In genomic region chr5:151663617-151664322, GRCh38 we compare ENCODE assay signal across 9 cellular contexts. TPM values are rescaled to one million over a fixed set of nuclear protein-coding genes. Genes with fewer than 3 reads are reported as not detected.
DNase-seq lines count a peak whose midpoint lies in the region; ATAC-seq, FAIRE-seq and TF ChIP-seq lines count a peak whose summit lies in the region.
"Had no signal": no experiment of that assay in that cellular context is flagged by ENCODE, and none has a peak within 500 bp of the region (broad histone marks: within the 10 kb centered on the region; RNA-seq: fewer than 3 reads in every experiment).

No MANE protein-coding gene starts in this region.

- DNase-seq in GM19239 (ENCODE audit: insufficient read length, low spot score) (no peak), SIG-M5 (lab: John Stamatoyannopoulos, UW) (peak; percentile 36), fibroblast of villous mesenchyme (ENCODE audit: low read depth) (peak; percentile 44), activated T-cell treated with anti-CD3 and anti-CD28 coated beads for 4 hours (no peak), T-cell (no peak)
- DNase-seq in activated naive CD4-positive, alpha-beta T cell (lab: John Stamatoyannopoulos, UW) = no peak

- peak; percentile 18 for FAIRE-seq in GM19239 (lab: Jason Lieb, UNC)

- H3K9me3 Mint-ChIP-seq in T-cell = no peaks in the 10 kb centered on the region

- no peak overlapping the region for H3K4me3 ChIP-seq in fibroblast of villous mesenchyme (ENCODE audit: low read depth, low read length)
- H3K4me3 ChIP-seq in skeletal muscle tissue (ENCODE audit: low read length in 3 of 3) = peak overlapping the region; percentile 19 to 61 (median 58)

- H3K36me3 Mint-ChIP-seq in T-cell = no peaks in the 10 kb centered on the region

- H3K27ac Mint-ChIP-seq in T-cell = no peak overlapping the region

- POLR2A ChIA-PET in T-cell (lab: Charles Lee) = interaction anchor here in 1 of 2 donors (0.6 kb wide), 1 partner anchor 30 kb away, joined by 3 read pairs; no protein-coding TSS in a partner anchor

- ATAC-seq in GM21619 (IDR thresholded peaks at IDR 0.05; ENCODE audit: unreplicated experiment) (no peak), T-cell (replicated peaks in 1 of 4) (no peak)

- no peak for TF ChIP-seq CTCF in fibroblast of villous mesenchyme (IDR thresholded peaks at IDR 0.05; ENCODE audit: insufficient read depth, low read depth, low read length)

- no peaks in the 10 kb centered on the region for H3K27me3 ChIP-seq in skeletal muscle tissue (ENCODE audit: control insufficient read depth in 3 of 3, insufficient read depth in 3 of 3, low read length in 3 of 3)

- H3K27me3 Mint-ChIP-seq in T-cell = peaks cover 0 to 5% of the 10 kb centered on the region in 2 donors

- peaks cover 44 to 47% (median 45%) of the 10 kb centered on the region in 3 donors for H3K4me1 ChIP-seq in skeletal muscle tissue (ENCODE audit: control insufficient read depth in 3 of 3, insufficient read depth in 3 of 3, low read length in 3 of 3)

- H3K36me3 ChIP-seq in skeletal muscle tissue (ENCODE audit: control insufficient read depth in 3 of 3, insufficient read depth in 3 of 3, low read length in 3 of 3) = peaks cover 26 to 56% (median 47%) of the 10 kb centered on the region in 3 donors

- CTCF ChIA-PET in T-cell (lab: Charles Lee) = no interaction called here

- H3K27ac ChIP-seq in skeletal muscle tissue (ENCODE audit: low read depth, low read length) = peak overlapping the region; percentile 77
- H3K27ac ChIP-seq: KMS-11 had no signal

- H3K4me3 Mint-ChIP-seq in T-cell = no peak overlapping the region

- peaks cover 8 to 13% (median 13%) of the 10 kb centered on the region in 3 donors for H3K4me1 Mint-ChIP-seq in T-cell

- peak overlapping the region; percentile 16 to 76 (median 60) for H3K9ac ChIP-seq in skeletal muscle tissue (ENCODE audit: low read depth in 1 of 3, low read length in 3 of 3)
- H3K9ac ChIP-seq: KMS-11 had no signal

- no peaks in the 10 kb centered on the region for H3K9me3 ChIP-seq in skeletal muscle tissue (ENCODE audit: control insufficient read depth in 3 of 3, low read length in 3 of 3)

RNA-seq across cellular contexts. Expression of gene SPARC, which starts 22.9 kb away (rescaled TPM):
- 1,969 and 2,230 TPM in 2 replicates for total RNA-seq in fibroblast of villous mesenchyme
- total RNA-seq in skeletal muscle tissue = 1,314 TPM
- total RNA-seq in T-cell = 1 to 10 TPM in 4 of 5 donors, not detected in 1; 4.1 to 8.6 (median 5.2) TPM

Comparison
In these comparisons a context has a peak if more than half of its experiments do, and no peak if none do; other contexts are left out.
1. DNase-seq: peak in SIG-M5 (single experiment) and fibroblast of villous mesenchyme (single experiment); none in GM19239 (single experiment), activated T-cell treated with anti-CD3 and anti-CD28 coated beads for 4 hours (single experiment), T-cell (0 of 34) and activated naive CD4-positive, alpha-beta T cell (0 of 4).
2. RNA of gene SPARC, which starts 22.9 kb away (total RNA-seq): 1,969 to 2,230 TPM in fibroblast of villous mesenchyme and 1,314 TPM in skeletal muscle tissue (single experiment); 4.1 to 8.6 TPM in T-cell; every median in the first group is over 100 times any median in the second.